ENCODE assay signal across 8 cellular contexts in the genomic region with DNA sequence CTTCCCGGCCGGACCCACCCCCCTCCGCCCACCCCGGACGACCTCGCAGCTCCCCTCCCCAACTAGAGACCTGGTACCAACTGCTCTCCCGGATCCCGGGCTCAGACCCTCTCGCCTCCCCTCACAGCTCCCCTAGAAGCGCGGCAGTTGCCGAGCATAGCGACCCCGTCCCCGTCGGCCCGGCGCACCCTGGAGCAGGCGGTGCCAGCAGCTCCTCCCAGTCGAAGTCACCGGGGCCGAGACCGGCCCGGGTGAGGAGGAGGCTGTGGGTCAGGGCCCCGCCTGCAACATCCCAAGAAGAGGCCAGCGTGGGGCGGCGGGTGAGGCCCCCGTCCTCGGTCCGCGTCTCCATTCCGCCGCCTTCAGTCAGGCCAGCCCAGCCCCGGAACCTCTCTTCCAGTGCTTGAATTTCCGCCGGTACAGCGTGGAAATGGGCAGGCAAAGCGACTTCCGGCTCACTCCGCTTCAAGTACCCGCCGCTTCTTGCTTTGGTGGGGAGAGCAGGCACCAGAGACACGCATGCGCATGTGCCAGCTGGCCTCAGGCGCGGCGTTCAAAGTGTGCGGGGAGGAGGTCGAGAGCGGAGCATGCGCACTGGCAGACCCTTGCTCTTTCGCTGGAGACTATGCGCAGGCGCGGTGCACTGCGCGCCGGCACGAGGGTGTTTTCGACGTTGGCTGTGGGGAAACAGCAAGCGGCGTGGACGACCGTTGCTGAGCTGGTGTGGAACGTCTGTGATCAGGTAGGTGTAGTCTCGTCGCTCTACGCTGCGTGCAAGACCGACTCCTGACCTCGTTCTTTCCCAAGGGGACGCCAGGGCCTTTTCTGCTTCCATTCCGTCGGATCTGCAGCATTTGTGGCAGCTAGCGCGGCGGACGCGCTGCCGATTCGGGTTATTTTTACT. TPM values are rescaled to one million over a fixed set of nuclear protein-coding genes. Genes with fewer than 3 reads are reported as not detected.
A peak's percentile ranks its signal among the peaks of the same experiment; 100 is the strongest.
DNase-seq lines count a peak whose midpoint lies in the region; ATAC-seq and TF ChIP-seq lines count a peak whose summit lies in the region.

A gene with protein sequence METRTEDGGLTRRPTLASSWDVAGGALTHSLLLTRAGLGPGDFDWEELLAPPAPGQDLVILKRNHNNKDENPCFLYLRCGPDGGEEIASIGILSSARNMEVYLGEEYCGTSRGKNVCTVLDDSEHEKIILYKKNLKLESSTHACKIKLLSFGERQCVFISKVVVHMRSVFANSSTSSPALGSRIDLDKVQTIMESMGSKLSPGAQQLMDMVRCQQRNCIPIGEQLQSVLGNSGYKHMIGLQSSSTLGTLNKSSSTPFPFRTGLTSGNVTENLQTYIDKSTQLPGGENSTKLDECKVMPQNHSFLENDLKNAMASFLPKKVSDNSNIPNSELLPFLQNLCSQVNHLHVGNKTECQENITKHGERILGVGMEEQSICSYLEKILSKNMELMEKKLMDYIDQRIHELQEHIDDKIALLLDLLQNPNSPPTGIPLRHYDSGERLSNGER (minus strand): TSS at position 401 of the 904 bp plus-strand sequence. CDS start 49 bp downstream, at position 352.

- H3K4me3 ChIP-seq in DND-41 (ENCODE audit: low read depth in 1 of 2, low read length in 2 of 2) (peak within 1 kb of the TSS; percentile 54 to 76), GM23248 (peak within 1 kb of the TSS; percentile 86), fibroblast of lung (replicated peaks in 1 of 4; ENCODE audit: control extremely low read depth in 1 of 4, insufficient read depth in 1 of 4, low read depth in 3 of 4, low read length in 4 of 4) (peak within 1 kb of the TSS; percentile 67 to 92 (median 78))
- peak within 1 kb of the TSS; percentile 69 for H3K4me3 ChIP-seq in naive thymus-derived CD4-positive, alpha-beta T cell (ENCODE audit: low read length)

- H3K9me3 ChIP-seq in DND-41 (ENCODE audit: insufficient read depth, low read length, severe bottlenecking) (no peaks in the 10 kb centered on the region), GM23248 (ENCODE audit: low read depth) (no peaks in the 10 kb centered on the region), fibroblast of lung (ENCODE audit: control insufficient read depth, insufficient read depth, low read depth, low read length) (no peaks in the 10 kb centered on the region)
- peaks cover 0 to 7% (median 0%) of the 10 kb centered on the region in 3 experiments for H3K9me3 ChIP-seq in naive thymus-derived CD4-positive, alpha-beta T cell (ENCODE audit: control insufficient read depth in 2 of 3, low read length in 3 of 3)

- peak within 1 kb of the TSS; percentile 77 to 98 (median 90) for H3K27ac Mint-ChIP-seq in naive thymus-derived CD4-positive, alpha-beta T cell
- H3K27ac Mint-ChIP-seq in stimulated activated naive B cell treated with anti-CD40 and anti-IgM and Interleukin-4, amounts not matched to agents 10 μg/mL and 1 μg/mL and 100 μg/mL, for 72 hours = peak within 1 kb of the TSS; percentile 87

- POLR2A ChIA-PET in naive thymus-derived CD4-positive, alpha-beta T cell (lab: Charles Lee) = interaction anchor here (0.5 to 3.4 kb wide), 8 partner anchors 9 to 202 kb away, joined by 3 to 34 read pairs (median 5); partner anchors contain the start of genes ACADSB, BUB3, IKZF5 and PSTK

- H4K20me1 ChIP-seq in DND-41 (ENCODE audit: insufficient read depth, low read length) = no peaks in the 10 kb centered on the region
- H4K20me1 ChIP-seq in GM23248 (ENCODE audit: insufficient read depth) = no peaks in the 10 kb centered on the region
- H4K20me1 ChIP-seq in fibroblast of lung (ENCODE audit: control insufficient read depth, extremely low read depth, insufficient read depth, low read length) = no peaks in the 10 kb centered on the region

- H3K4me3 Mint-ChIP-seq in naive thymus-derived CD4-positive, alpha-beta T cell = peak within 1 kb of the TSS; percentile 85 to 96 (median 90)
- peak within 1 kb of the TSS; percentile 93 to 98 for H3K4me3 Mint-ChIP-seq in stimulated activated naive B cell treated with anti-CD40 and anti-IgM and Interleukin-4, amounts not matched to agents 10 μg/mL and 1 μg/mL and 100 μg/mL, for 72 hours

- peaks cover 26 to 60% (median 39%) of the 10 kb centered on the region in 7 donors for H3K4me1 Mint-ChIP-seq in naive thymus-derived CD4-positive, alpha-beta T cell
- peaks cover 16 to 43% of the 10 kb centered on the region in 2 donors for H3K4me1 Mint-ChIP-seq in stimulated activated naive B cell treated with anti-CD40 and anti-IgM and Interleukin-4, amounts not matched to agents 10 μg/mL and 1 μg/mL and 100 μg/mL, for 72 hours

- H3K4me2 ChIP-seq in DND-41 (ENCODE audit: insufficient read depth, low read length) = peak within 1 kb of the TSS; percentile 75
- H3K4me2 ChIP-seq in GM23248 (ENCODE audit: unreplicated experiment) = peak within 1 kb of the TSS; percentile 90
- peak within 1 kb of the TSS; percentile 81 for H3K4me2 ChIP-seq in fibroblast of lung (ENCODE audit: extremely low read depth, insufficient read depth, low read length)

- intact Hi-C loops in naive thymus-derived CD4-positive, alpha-beta T cell (cut with micrococcal nuclease) = loop anchor here (1.0 to 5.0 kb wide), 7 partner anchors 26 to 1963 kb away; partner anchors contain the start of genes BUB3 (in 2 of the 2), FAM24B (in 2 of the 2), IKZF5 (in 2 of the 2) and PLEKHA1 (in 2 of the 2)

- H3K36me3 Mint-ChIP-seq in naive thymus-derived CD4-positive, alpha-beta T cell = peaks cover 0 to 20% (median 19%) of the 10 kb centered on the region in 5 donors
- peaks cover 11 to 24% of the 10 kb centered on the region in 2 donors for H3K36me3 Mint-ChIP-seq in stimulated activated naive B cell treated with anti-CD40 and anti-IgM and Interleukin-4, amounts not matched to agents 10 μg/mL and 1 μg/mL and 100 μg/mL, for 72 hours

- peaks cover 0 to 14% (median 0%) of the 10 kb centered on the region in 5 donors for H3K27me3 Mint-ChIP-seq in naive thymus-derived CD4-positive, alpha-beta T cell
- no peaks in the 10 kb centered on the region for H3K27me3 Mint-ChIP-seq in stimulated activated naive B cell treated with anti-CD40 and anti-IgM and Interleukin-4, amounts not matched to agents 10 μg/mL and 1 μg/mL and 100 μg/mL, for 72 hours

- H3K9me3 Mint-ChIP-seq in naive thymus-derived CD4-positive, alpha-beta T cell = peaks cover 0 to 10% (median 4%) of the 10 kb centered on the region in 11 donors
- H3K9me3 Mint-ChIP-seq in stimulated activated naive B cell treated with anti-CD40 and anti-IgM and Interleukin-4, amounts not matched to agents 10 μg/mL and 1 μg/mL and 100 μg/mL, for 72 hours = peaks cover 0 to 2% of the 10 kb centered on the region in 2 donors

- TF ChIP-seq CTCF in DND-41 (IDR thresholded peaks at IDR 0.05; ENCODE audit: borderline replicate concordance, extremely low read depth, low read length, poor library complexity, severe bottlenecking) (no peak), fibroblast of lung (conservative IDR thresholded peaks at IDR 0.05 in 1 of 2, IDR thresholded peaks at IDR 0.05 in 1 of 2; ENCODE audit: low read depth in 1 of 2, low read length in 2 of 2) (no peak)

- WGBS in GM23248 (ENCODE audit: low coverage in 1 of 2, low lambda C conversion rate in 2 of 2, missing lambda C conversion rate in 2 of 2), 2 experiments = 5 to 8% methylated on average over 58 to 82 of the region's 83 CpGs

- H3K9me2 ChIP-seq in GM23248 (ENCODE audit: insufficient read depth) = no peaks in the 10 kb centered on the region

- H3K9ac ChIP-seq in DND-41 (ENCODE audit: low read depth, low read length) = peak within 1 kb of the TSS; percentile 85
- H3K9ac ChIP-seq in GM23248 = peak within 1 kb of the TSS; percentile 81
- peak within 1 kb of the TSS; percentile 84 for H3K9ac ChIP-seq in fibroblast of lung (ENCODE audit: insufficient read depth, low read length)

- H2AFZ ChIP-seq in DND-41 (ENCODE audit: low read depth, low read length) (peak within 1 kb of the TSS; percentile 89), GM23248 (peak within 1 kb of the TSS; percentile 90), fibroblast of lung (ENCODE audit: low read length) (peak within 1 kb of the TSS; percentile 100)

- no peaks in the 10 kb centered on the region for H3F3A ChIP-seq in GM23248 (ENCODE audit: insufficient read depth)

- H3K27me3 ChIP-seq in DND-41 (ENCODE audit: insufficient read depth, low read length, poor library complexity) (no peaks in the 10 kb centered on the region), GM23248 (replicated peaks; ENCODE audit: insufficient read depth) (no peaks in the 10 kb centered on the region), fibroblast of lung (ENCODE audit: control insufficient read depth, insufficient read depth, low read length) (no peaks in the 10 kb centered on the region)
- H3K27me3 ChIP-seq in naive thymus-derived CD4-positive, alpha-beta T cell (ENCODE audit: control insufficient read depth in 2 of 2, insufficient read depth in 2 of 2, low read length in 2 of 2) = no peaks in the 10 kb centered on the region

- H3K36me3 ChIP-seq in DND-41 (ENCODE audit: insufficient read depth, low read length) (peaks cover 13% of the 10 kb centered on the region; the same call in 1 of the 2 replicates), GM23248 (ENCODE audit: low read depth) (peaks cover 3% of the 10 kb centered on the region; the same call in 1 of the 2 replicates), fibroblast of lung (ENCODE audit: control insufficient read depth, insufficient read depth, low read length) (no peaks in the 10 kb centered on the region)
- H3K36me3 ChIP-seq in naive thymus-derived CD4-positive, alpha-beta T cell (ENCODE audit: control insufficient read depth in 2 of 3, insufficient read depth in 3 of 3, low read length in 3 of 3) = no peaks in the 10 kb centered on the region

- in situ Hi-C loops in GM23248 (cut with MboI) = no loop called here

- DNase-seq in DND-41 (peak; percentile 98), GM23248 (peak; percentile 98), Kasumi-1 (lab: John Stamatoyannopoulos, UW) (peak; percentile 99 to 100), RPMI7951 (ENCODE audit: low read depth) (peak; percentile 96), fibroblast of lung (ENCODE audit: low read depth in 2 of 2) (peak; percentile 98 to 99)
- peak; percentile 91 to 97 for DNase-seq in activated T-helper 1 cell treated with anti-CD3 and anti-CD28 coated beads, Interleukin-2, amount 50 U/mL, for 16 hours (ENCODE audit: low read depth in 1 of 2, low spot score in 1 of 2)
- DNase-seq in naive thymus-derived CD4-positive, alpha-beta T cell = peak; percentile 92 to 98 (median 97)
- DNase-seq in stimulated activated naive B cell treated with anti-CD40 and anti-IgM and Interleukin-4, amounts not matched to agents 10 μg/mL and 1 μg/mL and 100 μg/mL, for 72 hours = peak; percentile 98

- H3K27ac ChIP-seq in DND-41 (ENCODE audit: low read length) (peak within 1 kb of the TSS; percentile 73), GM23248 (no peak within 1 kb of the TSS), fibroblast of lung (ENCODE audit: insufficient read depth, low read length) (peak within 1 kb of the TSS; percentile 84)
- H3K27ac ChIP-seq in naive thymus-derived CD4-positive, alpha-beta T cell (ENCODE audit: low read depth, low read length) = peak within 1 kb of the TSS; percentile 72

- peak; percentile 100 for ATAC-seq in DND-41 (ENCODE audit: insufficient read depth, low read depth)
- ATAC-seq in naive thymus-derived CD4-positive, alpha-beta T cell = peak; percentile 97
- peak; percentile 99 for ATAC-seq in stimulated activated naive B cell treated with anti-CD40 and anti-IgM and Interleukin-4, amounts not matched to agents 10 μg/mL and 1 μg/mL and 100 μg/mL, for 72 hours (replicated peaks)

- peaks cover 51% of the 10 kb centered on the region for H3K4me1 ChIP-seq in DND-41 (ENCODE audit: insufficient read depth, low read length)
- H3K4me1 ChIP-seq in GM23248 (ENCODE audit: insufficient read depth) = peaks cover 20% of the 10 kb centered on the region
- no peaks in the 10 kb centered on the region for H3K4me1 ChIP-seq in fibroblast of lung (ENCODE audit: control insufficient read depth, extremely low read depth, insufficient read depth, low read length)
- peaks cover 16% of the 10 kb centered on the region in 2 donors for H3K4me1 ChIP-seq in naive thymus-derived CD4-positive, alpha-beta T cell (ENCODE audit: control insufficient read depth in 2 of 2, insufficient read depth in 2 of 2, low read length in 2 of 2)

- H3K79me2 ChIP-seq in DND-41 (ENCODE audit: insufficient read depth, low read length) (peaks cover 60% of the 10 kb centered on the region), GM23248 (ENCODE audit: insufficient read depth) (peaks cover 37% of the 10 kb centered on the region), fibroblast of lung (ENCODE audit: control insufficient read depth, insufficient read depth, low read length) (peaks cover 2% of the 10 kb centered on the region)

- CTCF ChIA-PET in naive thymus-derived CD4-positive, alpha-beta T cell (lab: Charles Lee) = interaction anchor here (0.6 kb wide), 1 partner anchor 78 kb away, joined by 3 read pairs; no protein-coding TSS in a partner anchor

RNA-seq across cellular contexts. Expression of the gene that starts here (rescaled TPM):
- 8.8 and 15.0 TPM in 2 replicates for total RNA-seq in GM23248 (2014; rRNA removed; shearing (Covaris generic))
- 12.0 and 12.5 TPM in 2 replicates for polyA plus RNA-seq in GM23248 (2016; fragmentation: Nextera tagmentation; extraction: Ambion mirVana)
- 6.1 and 6.4 TPM in 2 replicates for total RNA-seq in RPMI7951 (2014; rRNA removed; shearing (Covaris generic))
- total RNA-seq in fibroblast of lung = 13.1 and 25.1 TPM in 2 replicates
- 7.1 and 9.2 TPM in 2 replicates for polyA plus RNA-seq in fibroblast of lung
- 8.0 and 8.6 TPM in 2 replicates for polyA plus RNA-seq in fibroblast of lung (2012)
- polyA minus RNA-seq in fibroblast of lung (ENCODE audit: low replicate concordance) = 0.24 and 2.6 TPM in 2 replicates
- total RNA-seq in naive thymus-derived CD4-positive, alpha-beta T cell = 10 to 100 TPM in 3 of 5 experiments, 1 to 10 TPM in 2; 5.2 to 16.8 (median 12.5) TPM
- polyA plus RNA-seq in naive thymus-derived CD4-positive, alpha-beta T cell = 1 to 10 TPM; 6.9 to 8.5 TPM
